33 cellular contexts compared by ENCODE assay signal in genomic region chr5:136526798-136527197, GRCh38.
"Had no signal": no experiment of that assay in that cellular context is flagged by ENCODE, and none has a peak within 500 bp of the region (broad histone marks: within the 10 kb centered on the region; RNA-seq: fewer than 3 reads in every experiment).

No MANE protein-coding gene starts in this region.

- ATAC-seq: activated CD8-positive, alpha-beta memory T cell treated with anti-CD3 and anti-CD28 coated beads, Interleukin-2, amount 10 ng/mL, durations not matched to agents 7 days and 5 days; activated naive CD8-positive, alpha-beta T cell treated with anti-CD3 and anti-CD28 coated beads, Interleukin-2, amount 50 U/mL, for 24 hours; PC-3 had no signal

- H3K27ac ChIP-seq: brain microvascular endothelial cell, KMS-11, Peyer's patch, VCaP had no signal

- H3K9me3 Mint-ChIP-seq: activated CD4-positive, alpha-beta memory T cell treated with anti-CD3 and anti-CD28 coated beads, Interleukin-2, amount 10 ng/mL, durations not matched to agents 7 days and 5 days; activated naive CD4-positive, alpha-beta T cell treated with anti-CD3 and anti-CD28 coated beads, Interleukin-2, amount 10 ng/mL, durations not matched to agents 7 days and 5 days; activated naive CD8-positive, alpha-beta T cell treated with anti-CD3 and anti-CD28 coated beads, Interleukin-2, amount 50 U/mL, for 24 hours had no signal

- H3K9me3 ChIP-seq: Peyer's patch had no signal

- H3K36me3 Mint-ChIP-seq: activated CD8-positive, alpha-beta memory T cell treated with anti-CD3 and anti-CD28 coated beads, Interleukin-2, amount 10 ng/mL, durations not matched to agents 7 days and 5 days; activated naive CD4-positive, alpha-beta T cell treated with anti-CD3 and anti-CD28 coated beads, Interleukin-2, amount 10 ng/mL, durations not matched to agents 7 days and 5 days; activated naive CD8-positive, alpha-beta T cell had no signal

- DNase-seq: activated CD4-positive, alpha-beta memory T cell treated with anti-CD3 and anti-CD28 coated beads, Interleukin-2, amount 10 ng/mL, durations not matched to agents 7 days and 5 days; activated CD4-positive, alpha-beta T cell treated with anti-CD3 and anti-CD28 coated beads for 1 hour; activated CD4-positive, alpha-beta T cell treated with anti-CD3 and anti-CD28 coated beads for 48 hours; activated CD4-positive, CD25-positive, alpha-beta regulatory T cell; activated CD8-positive, alpha-beta memory T cell treated with anti-CD3 and anti-CD28 coated beads for 24 hours; activated CD8-positive, alpha-beta memory T cell treated with anti-CD3 and anti-CD28 coated beads, Interleukin-2, amount 10 ng/mL, durations not matched to agents 7 days and 5 days; activated CD8-positive, alpha-beta memory T cell treated with anti-CD3 and anti-CD28 coated beads, Interleukin-2, amount 50 U/mL, for 48 hours; activated effector memory CD4-positive, alpha-beta T cell treated with Interleukin-2 at 50 U/mL for 16 hours; activated naive CD4-positive, alpha-beta T cell treated with anti-CD3 and anti-CD28 coated beads, Interleukin-2, amount 10 ng/mL, durations not matched to agents 7 days and 5 days; activated naive CD8-positive, alpha-beta T cell treated with anti-CD3 and anti-CD28 coated beads, Interleukin-2, amount 50 U/mL, for 24 hours; activated T-cell treated with anti-CD3 and anti-CD28 coated beads, Interleukin-2, amount 50 U/mL, for 48 hours; anterior cingulate cortex; brain microvascular endothelial cell; central memory CD4-positive, alpha-beta T cell; NCI-H1105; NCI-H1436; NCI-H1694 treated with DMSO at 0.1 percent for 48 hours; NCI-H2029; NCI-H510A; NCI-H526; NCI-H748 treated with DMSO at 0.1 percent for 48 hours; NK-92 treated with Interleukin-12 subunit alpha and Interleukin-12 subunit beta, amount 100 ng/mL, for 24 hours; PC-3; Peyer's patch; RPMI8226; SIG-M5; SW 1271; T-helper 1 cell; T-helper 2 cell; T-helper 9 cell had no signal

- H3K4me1 ChIP-seq: Peyer's patch had no signal

- H3K4me2 ChIP-seq: KMS-11 had no signal

- H3K27ac Mint-ChIP-seq: activated CD4-positive, alpha-beta memory T cell treated with anti-CD3 and anti-CD28 coated beads, Interleukin-2, amount 10 ng/mL, durations not matched to agents 7 days and 5 days; activated CD8-positive, alpha-beta memory T cell treated with anti-CD3 and anti-CD28 coated beads, Interleukin-2, amount 10 ng/mL, durations not matched to agents 7 days and 5 days; activated naive CD4-positive, alpha-beta T cell treated with anti-CD3 and anti-CD28 coated beads, Interleukin-2, amount 10 ng/mL, durations not matched to agents 7 days and 5 days; activated naive CD8-positive, alpha-beta T cell; activated naive CD8-positive, alpha-beta T cell treated with anti-CD3 and anti-CD28 coated beads, Interleukin-2, amount 50 U/mL, for 24 hours had no signal

- H3K27me3 Mint-ChIP-seq: activated CD4-positive, alpha-beta memory T cell treated with anti-CD3 and anti-CD28 coated beads, Interleukin-2, amount 10 ng/mL, durations not matched to agents 7 days and 5 days; activated CD8-positive, alpha-beta memory T cell treated with anti-CD3 and anti-CD28 coated beads, Interleukin-2, amount 10 ng/mL, durations not matched to agents 7 days and 5 days; activated naive CD4-positive, alpha-beta T cell treated with anti-CD3 and anti-CD28 coated beads, Interleukin-2, amount 10 ng/mL, durations not matched to agents 7 days and 5 days; activated naive CD8-positive, alpha-beta T cell; activated naive CD8-positive, alpha-beta T cell treated with anti-CD3 and anti-CD28 coated beads, Interleukin-2, amount 50 U/mL, for 24 hours had no signal

- H3K4me3 Mint-ChIP-seq: activated CD4-positive, alpha-beta memory T cell treated with anti-CD3 and anti-CD28 coated beads, Interleukin-2, amount 10 ng/mL, durations not matched to agents 7 days and 5 days; activated CD8-positive, alpha-beta memory T cell treated with anti-CD3 and anti-CD28 coated beads, Interleukin-2, amount 10 ng/mL, durations not matched to agents 7 days and 5 days; activated naive CD4-positive, alpha-beta T cell treated with anti-CD3 and anti-CD28 coated beads, Interleukin-2, amount 10 ng/mL, durations not matched to agents 7 days and 5 days; activated naive CD8-positive, alpha-beta T cell; activated naive CD8-positive, alpha-beta T cell treated with anti-CD3 and anti-CD28 coated beads, Interleukin-2, amount 50 U/mL, for 24 hours had no signal

- H3K36me3 ChIP-seq: brain microvascular endothelial cell, Peyer's patch had no signal

- H3K4me1 Mint-ChIP-seq: activated CD4-positive, alpha-beta memory T cell treated with anti-CD3 and anti-CD28 coated beads, Interleukin-2, amount 10 ng/mL, durations not matched to agents 7 days and 5 days; activated CD8-positive, alpha-beta memory T cell treated with anti-CD3 and anti-CD28 coated beads, Interleukin-2, amount 10 ng/mL, durations not matched to agents 7 days and 5 days; activated naive CD4-positive, alpha-beta T cell treated with anti-CD3 and anti-CD28 coated beads, Interleukin-2, amount 10 ng/mL, durations not matched to agents 7 days and 5 days; activated naive CD8-positive, alpha-beta T cell treated with anti-CD3 and anti-CD28 coated beads, Interleukin-2, amount 50 U/mL, for 24 hours had no signal

- H3K9ac ChIP-seq: KMS-11 had no signal

- H3K27me3 ChIP-seq: brain microvascular endothelial cell, Peyer's patch had no signal

- H3K4me3 ChIP-seq: Peyer's patch had no signal
